Comparison of ENCODE assay signal across 8 cellular contexts in the genomic region with DNA sequence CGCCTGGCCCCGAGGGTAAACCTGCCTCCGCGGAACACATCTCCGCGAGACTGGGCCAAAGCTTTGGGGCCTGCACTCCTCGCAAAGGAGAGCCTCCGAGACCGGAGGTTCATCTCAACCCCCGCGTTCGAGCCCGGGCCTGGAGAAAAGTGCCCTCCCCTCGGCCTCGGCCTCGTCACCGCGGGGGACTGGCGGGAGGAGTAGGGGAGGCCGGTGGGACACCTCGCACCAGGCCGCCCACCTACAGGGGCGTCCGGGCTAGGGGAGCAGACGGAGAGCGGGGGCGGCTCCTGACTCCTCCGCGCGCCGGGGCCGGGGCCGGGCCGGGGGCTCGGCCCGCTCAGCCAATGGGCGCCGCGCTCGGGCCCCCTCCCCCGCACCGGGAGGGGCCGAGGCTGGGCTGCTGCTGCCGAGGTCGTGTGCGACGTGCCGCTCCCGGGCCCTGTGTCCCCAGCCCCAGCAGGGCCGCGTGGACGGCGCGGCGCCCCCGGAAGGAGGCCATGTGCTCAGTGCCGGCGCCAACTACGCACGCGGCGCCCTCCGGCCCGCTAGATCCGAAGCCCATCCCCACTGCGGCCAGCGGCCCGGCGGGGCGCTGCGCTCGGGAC. TPM values are rescaled to one million over a fixed set of nuclear protein-coding genes. Genes with fewer than 3 reads are reported as not detected.
DNase-seq lines count a peak whose midpoint lies in the region; ATAC-seq and TF ChIP-seq lines count a peak whose summit lies in the region.

No MANE protein-coding gene starts in this region.

- intact Hi-C loops in left lung (cut with DNase I), result no loop called here

- H3K9me3 ChIP-seq in left lung, result no peaks in the 10 kb centered on the region

- DNase-seq in NCI-H2029 (lab: John Stamatoyannopoulos, UW) (peak; percentile 49), NCI-H2029 treated with DMSO at 0.1 percent for 48 hours (lab: John Stamatoyannopoulos, UW) (no peak), NCI-H1092 treated with DMSO at 0.1 percent for 48 hours (lab: John Stamatoyannopoulos, UW) (peak; percentile 48), choroid plexus epithelial cell (ENCODE audit: low read depth) (no peak), left lung (peak; percentile 54 to 84)
- DNase-seq in activated CD4-positive, CD25-positive, alpha-beta regulatory T cell treated with anti-CD3 and anti-CD28 coated beads, Interleukin-2, amount 50 U/mL, for 72 hours, result peak; percentile 76
- DNase-seq in stimulated activated CD4-positive, alpha-beta T cell treated with anti-CD3 and anti-CD28 coated beads, Interleukin-2, amount 100 ng/mL, for 4 hours (ENCODE audit: low read depth), result peak; percentile 67

- H3K27ac ChIP-seq in left lung, result peak overlapping the region; percentile 73

- no peaks in the 10 kb centered on the region for H3K36me3 ChIP-seq in left lung

- H3K27me3 ChIP-seq in left lung, result peaks cover 0 to 58% of the 10 kb centered on the region in 2 donors

- H3K4me1 ChIP-seq in left lung, result peaks cover 4 to 34% of the 10 kb centered on the region in 2 donors

- TF ChIP-seq CTCF in choroid plexus epithelial cell (conservative IDR thresholded peaks at IDR 0.05; ENCODE audit: low read depth, low read length) (no peak), left lung (IDR thresholded peaks at IDR 0.05) (no peak)

- ATAC-seq in HG02610 (IDR thresholded peaks at IDR 0.05; ENCODE audit: unreplicated experiment) (peak; percentile 49), left lung (peak; percentile 64)

- peak overlapping the region; percentile 81 for H3K4me3 ChIP-seq in choroid plexus epithelial cell (ENCODE audit: low read depth, low read length)
- peak overlapping the region; percentile 75 to 85 for H3K4me3 ChIP-seq in left lung

RNA-seq across cellular contexts. Expression of gene SLC2A1, which starts 0.7 kb away (rescaled TPM):
- total RNA-seq in left lung, result 10 to 100 TPM; 10.5 to 12.1 TPM

Comparison
In these comparisons a context has a peak if more than half of its experiments do, and no peak if none do; other contexts are left out.
1. DNase-seq: peak in NCI-H2029 (single experiment), NCI-H1092 treated with DMSO at 0.1 percent for 48 hours (single experiment), activated CD4-positive, CD25-positive, alpha-beta regulatory T cell treated with anti-CD3 and anti-CD28 coated beads, Interleukin-2, amount 50 U/mL, for 72 hours (single experiment), left lung (2 of 2) and stimulated activated CD4-positive, alpha-beta T cell treated with anti-CD3 and anti-CD28 coated beads, Interleukin-2, amount 100 ng/mL, for 4 hours (single experiment); none in NCI-H2029 treated with DMSO at 0.1 percent for 48 hours (single experiment) and choroid plexus epithelial cell (single experiment).